Comparison of ENCODE assay signal across 28 cellular contexts in the genomic region with DNA sequence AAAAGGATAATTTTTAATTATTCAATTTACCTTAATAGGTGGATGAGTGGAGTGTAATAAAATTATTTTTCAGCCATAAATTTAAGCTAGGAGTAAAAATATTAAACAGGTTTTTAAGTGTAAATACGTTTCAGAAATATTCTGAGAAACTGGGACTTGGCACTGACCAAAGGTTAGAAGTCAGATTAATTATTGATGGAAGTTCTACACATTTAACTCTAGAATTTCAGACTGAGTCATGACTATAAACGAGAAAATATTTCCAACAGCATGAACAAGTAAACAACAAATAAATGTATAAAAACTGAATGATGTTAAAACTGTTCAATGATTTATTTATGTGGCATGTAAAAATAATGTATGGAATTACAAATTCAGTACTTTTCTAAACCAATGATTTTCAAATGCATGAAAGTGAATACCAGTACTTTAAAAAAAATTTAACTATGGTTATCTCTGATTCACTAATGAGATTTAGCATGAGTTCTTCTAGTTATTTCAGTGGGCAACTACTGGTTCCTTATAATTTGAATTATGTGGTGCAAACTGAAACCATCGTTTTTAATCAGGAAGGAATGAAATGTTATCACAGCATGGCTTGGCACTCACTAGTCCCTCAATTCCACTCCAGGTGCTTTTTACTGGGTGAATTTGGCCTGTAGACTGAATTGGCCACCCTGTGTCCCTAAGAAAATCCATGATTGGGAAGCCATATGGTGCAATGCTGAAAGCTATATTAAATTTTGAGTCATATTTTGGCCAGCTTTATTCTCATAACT.
DNase-seq lines count a peak whose midpoint lies in the region; ATAC-seq, FAIRE-seq and TF ChIP-seq lines count a peak whose summit lies in the region.
"Had no signal": no experiment of that assay in that cellular context is flagged by ENCODE, and none has a peak within 500 bp of the region (broad histone marks: within the 10 kb centered on the region; RNA-seq: fewer than 3 reads in every experiment).

No MANE protein-coding gene starts in this region.

- no peaks in the 10 kb centered on the region for H3K27me3 ChIP-seq in HCT116 (ENCODE audit: insufficient read depth, low read length)
- H3K27me3 ChIP-seq in neuronal stem cell (ENCODE audit: control insufficient read depth in 3 of 3, insufficient read depth in 3 of 3, low read depth in 1 of 3, low read length in 3 of 3), result no peaks in the 10 kb centered on the region
- no peaks in the 10 kb centered on the region for H3K27me3 ChIP-seq in CD4-positive, alpha-beta memory T cell (ENCODE audit: insufficient read depth, low read length)
- H3K27me3 ChIP-seq in esophagus muscularis mucosa, result no peaks in the 10 kb centered on the region
- H3K27me3 ChIP-seq: neutrophil, uterus had no signal

- no peaks in the 10 kb centered on the region for H3K27me3 Mint-ChIP-seq in CD4-positive, alpha-beta memory T cell
- H3K27me3 Mint-ChIP-seq: activated CD4-positive, alpha-beta T cell treated with anti-CD3 and anti-CD28 coated beads, Interleukin-2, amount 10 ng/mL, durations not matched to agents 7 days and 5 days; activated CD8-positive, alpha-beta memory T cell treated with anti-CD3 and anti-CD28 coated beads, Interleukin-2, amount 10 ng/mL, durations not matched to agents 7 days and 5 days; activated naive CD4-positive, alpha-beta T cell treated with anti-CD3 and anti-CD28 coated beads, Interleukin-2, amount 50 U/mL, for 24 hours; IgD-negative memory B cell had no signal

- H2BK120ac ChIP-seq in neuronal stem cell (ENCODE audit: low read depth, low read length), result no peak overlapping the region

- TF ChIP-seq CTCF in HCT116 (IDR thresholded peaks at IDR 0.05 in 2 of 3, conservative IDR thresholded peaks at IDR 0.05 in 1 of 3; ENCODE audit: borderline replicate concordance in 1 of 3, insufficient read depth in 1 of 3, low read depth in 2 of 3, low read length in 2 of 3) (no peak), esophagus muscularis mucosa (IDR thresholded peaks at IDR 0.05) (no peak)

- BruUV-seq in HCT116 (replicated peaks; lab: Mats Ljungman, UMichigan), result no TSS peak

- no peak overlapping the region for H3K23ac ChIP-seq in neuronal stem cell (ENCODE audit: low read depth, low read length, poor library complexity)

- RAD21 ChIA-PET in HCT116 (lab: Charles Lee; ENCODE audit: low non-redundant PET in 1 of 2, low total read pairs in 2 of 2, uncharacterized antibody in 2 of 2, unreplicated experiment in 2 of 2), result no interaction called here

- no peaks in the 10 kb centered on the region for H3K9me2 ChIP-seq in HCT116 (ENCODE audit: insufficient read depth)

- no peaks in the 10 kb centered on the region for H4K20me1 ChIP-seq in HCT116 (ENCODE audit: insufficient read depth)

- no peak overlapping the region for H3K9ac ChIP-seq in HCT116 (ENCODE audit: low read length)
- H3K9ac ChIP-seq in neuronal stem cell (ENCODE audit: low read depth, low read length, poor library complexity), result no peak overlapping the region

- H2AFZ ChIP-seq in HCT116 (ENCODE audit: low read depth, low read length, poor library complexity, severe bottlenecking) (peak overlapping the region; percentile 55), neuronal stem cell (ENCODE audit: low read length) (peak overlapping the region; percentile 64)

- H3K9me3 Mint-ChIP-seq in CD4-positive, alpha-beta memory T cell, result peaks cover 0 to 6% (median 3%) of the 10 kb centered on the region in 8 donors
- H3K9me3 Mint-ChIP-seq: activated CD4-positive, alpha-beta T cell treated with anti-CD3 and anti-CD28 coated beads, Interleukin-2, amount 10 ng/mL, durations not matched to agents 7 days and 5 days had no signal

- no peak overlapping the region for H2BK15ac ChIP-seq in neuronal stem cell (ENCODE audit: low read length)

- WGBS in neuronal stem cell (ENCODE audit: extremely low coverage in 2 of 2, insufficient read length in 2 of 2, insufficient replicate concordance in 1 of 2), 2 donors, result no CpG with 5 or more reads among the region's 3 CpGs
- 63% methylated on average over 3 of the region's 3 CpGs for WGBS in esophagus muscularis mucosa

- intact Hi-C loops in HCT116 (cut with micrococcal nuclease), result no loop called here
- intact Hi-C loops in CD4-positive, alpha-beta memory T cell (cut with micrococcal nuclease), result no loop called here
- intact Hi-C loops in esophagus muscularis mucosa (cut with DNase I), result no loop called here

- H3K9me3 ChIP-seq in HCT116 (ENCODE audit: control insufficient read depth in 1 of 2, insufficient read depth in 1 of 2, low read depth in 1 of 2, low read length in 2 of 2) (no peaks in the 10 kb centered on the region), neuronal stem cell (replicated peaks in 1 of 2; ENCODE audit: control insufficient read depth in 2 of 2, insufficient read depth in 1 of 2, low read depth in 1 of 2, low read length in 2 of 2) (no peaks in the 10 kb centered on the region), esophagus muscularis mucosa (no peaks in the 10 kb centered on the region)
- H3K9me3 ChIP-seq in CD4-positive, alpha-beta memory T cell (ENCODE audit: control insufficient read depth in 1 of 2, low read length in 2 of 2), result no peaks in the 10 kb centered on the region
- H3K9me3 ChIP-seq: lower lobe of right lung, neutrophil, psoas muscle, uterus had no signal

- no peak overlapping the region for H3K18ac ChIP-seq in neuronal stem cell (ENCODE audit: low read length)

- H3K4me2 ChIP-seq in HCT116 (ENCODE audit: low read length), result no peak overlapping the region
- H3K4me2 ChIP-seq in neuronal stem cell (ENCODE audit: insufficient read depth, low read length, poor library complexity, severe bottlenecking), result no peak overlapping the region

- no peak overlapping the region for H3K27ac Mint-ChIP-seq in CD4-positive, alpha-beta memory T cell
- H3K27ac Mint-ChIP-seq: activated CD4-positive, alpha-beta T cell treated with anti-CD3 and anti-CD28 coated beads, Interleukin-2, amount 10 ng/mL, durations not matched to agents 7 days and 5 days; activated CD8-positive, alpha-beta memory T cell treated with anti-CD3 and anti-CD28 coated beads, Interleukin-2, amount 10 ng/mL, durations not matched to agents 7 days and 5 days; activated naive CD4-positive, alpha-beta T cell treated with anti-CD3 and anti-CD28 coated beads, Interleukin-2, amount 50 U/mL, for 24 hours; IgD-negative memory B cell; stimulated activated effector memory CD8-positive, alpha-beta T cell treated with anti-CD3 and anti-CD28 coated beads, Interleukin-12 subunit alpha, Interleukin-12 subunit beta, amount 100 ng/mL, for 72 hours had no signal

- peak; percentile 45 for ATAC-seq in GM18858 (IDR thresholded peaks at IDR 0.05; ENCODE audit: unreplicated experiment)
- ATAC-seq in HCT116, result no peak
- ATAC-seq: activated CD8-positive, alpha-beta memory T cell treated with anti-CD3 and anti-CD28 coated beads, Interleukin-2, amount 10 ng/mL, durations not matched to agents 7 days and 5 days; lower lobe of right lung; psoas muscle; stimulated activated effector memory CD8-positive, alpha-beta T cell treated with anti-CD3 and anti-CD28 coated beads, Interleukin-12 subunit alpha, Interleukin-12 subunit beta, amount 100 ng/mL, for 72 hours had no signal

- no peak overlapping the region for H4K8ac ChIP-seq in neuronal stem cell (ENCODE audit: low read depth, low read length)

- no peak overlapping the region for H3K14ac ChIP-seq in neuronal stem cell (ENCODE audit: low read length)

- TF ChIP-seq EP300 in esophagus muscularis mucosa (IDR thresholded peaks at IDR 0.05), result no peak

- DNase-seq in HCT116 (ENCODE audit: low read depth, low spot score), result no peak
- DNase-seq in RCC 7860 (ENCODE audit: low spot score), result no peak
- DNase-seq in neuronal stem cell (ENCODE audit: low spot score), result no peak
- no peak for DNase-seq in CD4-positive, alpha-beta memory T cell
- DNase-seq in esophagus muscularis mucosa (ENCODE audit: extremely low spot score), result no peak
- DNase-seq in HK-2 (ENCODE audit: unreplicated experiment), result no peak
- DNase-seq: activated CD4-positive, alpha-beta T cell treated with anti-CD3 and anti-CD28 coated beads, Interleukin-2, amount 10 ng/mL, durations not matched to agents 7 days and 5 days; activated CD8-positive, alpha-beta memory T cell treated with anti-CD3 and anti-CD28 coated beads, Interleukin-2, amount 10 ng/mL, durations not matched to agents 7 days and 5 days; AML-193; central memory CD4-positive, alpha-beta T cell; foreskin fibroblast; lower lobe of right lung; NCI-H1436; NK-92 treated with Interleukin-12 subunit alpha and Interleukin-12 subunit beta, amount 100 ng/mL, for 24 hours; psoas muscle; RPMI8226; stimulated activated CD4-positive, alpha-beta T cell treated with anti-CD3 and anti-CD28 coated beads, Interleukin-1b, Interleukin-23, amount 100 ng/mL, for 48 hours; T-helper 2 cell; uterus had no signal

- H3K4me1 Mint-ChIP-seq in CD4-positive, alpha-beta memory T cell, result no peaks in the 10 kb centered on the region
- H3K4me1 Mint-ChIP-seq: activated CD4-positive, alpha-beta T cell treated with anti-CD3 and anti-CD28 coated beads, Interleukin-2, amount 10 ng/mL, durations not matched to agents 7 days and 5 days; activated CD8-positive, alpha-beta memory T cell treated with anti-CD3 and anti-CD28 coated beads, Interleukin-2, amount 10 ng/mL, durations not matched to agents 7 days and 5 days; activated naive CD4-positive, alpha-beta T cell treated with anti-CD3 and anti-CD28 coated beads, Interleukin-2, amount 50 U/mL, for 24 hours; IgD-negative memory B cell; stimulated activated effector memory CD8-positive, alpha-beta T cell treated with anti-CD3 and anti-CD28 coated beads, Interleukin-12 subunit alpha, Interleukin-12 subunit beta, amount 100 ng/mL, for 72 hours had no signal

- H2BK12ac ChIP-seq in neuronal stem cell (ENCODE audit: low read length), result no peak overlapping the region

- no peak for TF ChIP-seq RAD21 in HCT116 (IDR thresholded peaks at IDR 0.05; ENCODE audit: low read depth)

- POLR2A ChIA-PET in HCT116 (lab: Charles Lee), result no interaction called here
- POLR2A ChIA-PET in CD4-positive, alpha-beta memory T cell (lab: Charles Lee; ENCODE audit: partially characterized antibody), result no interaction called here

- no peaks in the 10 kb centered on the region for H3K79me1 ChIP-seq in neuronal stem cell (ENCODE audit: low read depth, low read length)

- no peak overlapping the region for H2BK5ac ChIP-seq in neuronal stem cell (ENCODE audit: low read length)

- no peak overlapping the region for H4K91ac ChIP-seq in neuronal stem cell (ENCODE audit: low read depth, low read length, poor library complexity)

- no peaks in the 10 kb centered on the region for H3K79me2 ChIP-seq in HCT116 (ENCODE audit: insufficient read depth, low read length)

- TF ChIP-seq POLR2A in HCT116 (IDR thresholded peaks at IDR 0.05; ENCODE audit: borderline replicate concordance, extremely low read depth, insufficient read depth, insufficient read length) (no peak), esophagus muscularis mucosa (IDR thresholded peaks at IDR 0.05; ENCODE audit: low read depth) (no peak)

- no peak overlapping the region for H2AK5ac ChIP-seq in neuronal stem cell (ENCODE audit: low read depth, low read length)

- H3K4me1 ChIP-seq in HCT116 (ENCODE audit: control insufficient read depth in 1 of 2, insufficient read depth in 2 of 2, low read length in 2 of 2) (peaks cover 8% of the 10 kb centered on the region in 2 experiments; a peak in 3 of 4 replicates), neuronal stem cell (ENCODE audit: control insufficient read depth in 2 of 2, insufficient read depth in 1 of 2, low read depth in 1 of 2, low read length in 2 of 2) (peaks cover 0 to 3% of the 10 kb centered on the region in 2 donors), esophagus muscularis mucosa (no peaks in the 10 kb centered on the region)
- no peaks in the 10 kb centered on the region for H3K4me1 ChIP-seq in CD4-positive, alpha-beta memory T cell (ENCODE audit: insufficient read depth, low read length)
- H3K4me1 ChIP-seq: lower lobe of right lung, psoas muscle, uterus had no signal

- H3K36me3 ChIP-seq in HCT116 (ENCODE audit: control insufficient read depth in 1 of 2, insufficient read depth in 2 of 2, low read length in 2 of 2) (no peaks in the 10 kb centered on the region), neuronal stem cell (replicated peaks in 1 of 2; ENCODE audit: control insufficient read depth in 2 of 2, insufficient read depth in 2 of 2, low read length in 2 of 2) (no peaks in the 10 kb centered on the region), esophagus muscularis mucosa (no peaks in the 10 kb centered on the region)
- no peaks in the 10 kb centered on the region for H3K36me3 ChIP-seq in CD4-positive, alpha-beta memory T cell (ENCODE audit: insufficient read depth, low read length)
- H3K36me3 ChIP-seq: lower lobe of right lung, neutrophil, uterus had no signal

- H3K4me3 ChIP-seq in HCT116 (replicated peaks in 1 of 2; ENCODE audit: low read depth in 1 of 2, low read length in 2 of 2) (no peak overlapping the region), neuronal stem cell (ENCODE audit: low read length in 2 of 2) (no peak overlapping the region), esophagus muscularis mucosa (no peak overlapping the region)
- no peak overlapping the region for H3K4me3 ChIP-seq in CD4-positive, alpha-beta memory T cell (ENCODE audit: low read length in 2 of 2)
- H3K4me3 ChIP-seq: lower lobe of right lung, psoas muscle, skin epidermis, uterus had no signal

- H3K4ac ChIP-seq in neuronal stem cell (ENCODE audit: low read length), result no peak overlapping the region

- no peak overlapping the region for H3K27ac ChIP-seq in HCT116 (ENCODE audit: low read depth, low read length)
- no peak overlapping the region for H3K27ac ChIP-seq in neuronal stem cell (replicated peaks; ENCODE audit: low read length)
- H3K27ac ChIP-seq in CD4-positive, alpha-beta memory T cell (ENCODE audit: low read depth, low read length), result no peak overlapping the region
- no peak overlapping the region for H3K27ac ChIP-seq in esophagus muscularis mucosa (replicated peaks in 1 of 4)
- H3K27ac ChIP-seq: epithelial cell of prostate, lower lobe of right lung, neutrophil, psoas muscle, skin epidermis, uterus, VCaP had no signal

- CTCF ChIA-PET in HCT116 (lab: Charles Lee), result no interaction called here
- CTCF ChIA-PET in CD4-positive, alpha-beta memory T cell (lab: Charles Lee; ENCODE audit: partially characterized antibody), result no interaction called here

- no peak overlapping the region for H3K4me3 Mint-ChIP-seq in CD4-positive, alpha-beta memory T cell
- H3K4me3 Mint-ChIP-seq: activated CD4-positive, alpha-beta T cell treated with anti-CD3 and anti-CD28 coated beads, Interleukin-2, amount 10 ng/mL, durations not matched to agents 7 days and 5 days; activated CD8-positive, alpha-beta memory T cell treated with anti-CD3 and anti-CD28 coated beads, Interleukin-2, amount 10 ng/mL, durations not matched to agents 7 days and 5 days; activated naive CD4-positive, alpha-beta T cell treated with anti-CD3 and anti-CD28 coated beads, Interleukin-2, amount 50 U/mL, for 24 hours; IgD-negative memory B cell; stimulated activated effector memory CD8-positive, alpha-beta T cell treated with anti-CD3 and anti-CD28 coated beads, Interleukin-12 subunit alpha, Interleukin-12 subunit beta, amount 100 ng/mL, for 72 hours had no signal

- FAIRE-seq in RCC 7860 (lab: Jason Lieb, UNC), result peak; percentile 73
- FAIRE-seq: astrocyte had no signal

- no peaks in the 10 kb centered on the region for H3K36me3 Mint-ChIP-seq in CD4-positive, alpha-beta memory T cell
- H3K36me3 Mint-ChIP-seq: activated CD8-positive, alpha-beta memory T cell treated with anti-CD3 and anti-CD28 coated beads, Interleukin-2, amount 10 ng/mL, durations not matched to agents 7 days and 5 days; activated naive CD4-positive, alpha-beta T cell treated with anti-CD3 and anti-CD28 coated beads, Interleukin-2, amount 50 U/mL, for 24 hours; IgD-negative memory B cell; stimulated activated effector memory CD8-positive, alpha-beta T cell treated with anti-CD3 and anti-CD28 coated beads, Interleukin-12 subunit alpha, Interleukin-12 subunit beta, amount 100 ng/mL, for 72 hours had no signal
